8 cellular contexts compared by ENCODE assay signal in genomic region chr10:92241501-92241900, GRCh38. TPM values are rescaled to one million over a fixed set of nuclear protein-coding genes. Genes with fewer than 3 reads are reported as not detected.
DNase-seq lines count a peak whose midpoint lies in the region; ATAC-seq and TF ChIP-seq lines count a peak whose summit lies in the region.

No MANE protein-coding gene starts in this region.

- H4K20me1 ChIP-seq in neural progenitor cell (ENCODE audit: low read depth) = peaks cover 23% of the 10 kb centered on the region

- H3K36me3 ChIP-seq in BE2C = no peaks in the 10 kb centered on the region
- H3K36me3 ChIP-seq in MG63 = no peaks in the 10 kb centered on the region
- no peaks in the 10 kb centered on the region for H3K36me3 ChIP-seq in duodenal mucosa (ENCODE audit: control insufficient read depth in 1 of 2, insufficient read depth in 2 of 2, low read length in 2 of 2)
- no peaks in the 10 kb centered on the region for H3K36me3 ChIP-seq in neural progenitor cell

- H3K27ac ChIP-seq in duodenal mucosa (ENCODE audit: low read depth, low read length) (peak overlapping the region; percentile 69), neural progenitor cell (no peak overlapping the region)

- H3K9me3 ChIP-seq in BE2C = no peaks in the 10 kb centered on the region
- no peaks in the 10 kb centered on the region for H3K9me3 ChIP-seq in MG63
- H3K9me3 ChIP-seq in duodenal mucosa (ENCODE audit: control insufficient read depth in 1 of 2, low read length in 2 of 2) = no peaks in the 10 kb centered on the region
- H3K9me3 ChIP-seq in neural progenitor cell (ENCODE audit: low read depth) = no peaks in the 10 kb centered on the region

- H3K79me2 ChIP-seq in neural progenitor cell (ENCODE audit: low read depth) = no peaks in the 10 kb centered on the region

- no peaks in the 10 kb centered on the region for H3K9me3 Mint-ChIP-seq in neural progenitor cell

- ATAC-seq in GM19395 (IDR thresholded peaks at IDR 0.05; ENCODE audit: unreplicated experiment) (no peak), GM18867 (IDR thresholded peaks at IDR 0.05; ENCODE audit: unreplicated experiment) (no peak)

- H3K4me2 ChIP-seq in neural progenitor cell = peak overlapping the region; percentile 94

- H3K4me3 Mint-ChIP-seq in neural progenitor cell = peak overlapping the region; percentile 86

- peak overlapping the region; percentile 50 for H2AFZ ChIP-seq in neural progenitor cell (replicated peaks)

- H3F3A ChIP-seq in neural progenitor cell (ENCODE audit: low read depth) = peaks cover 24% of the 10 kb centered on the region

- H3K4me1 Mint-ChIP-seq in neural progenitor cell = peaks cover 26% of the 10 kb centered on the region

- H3K27ac Mint-ChIP-seq in neural progenitor cell = no peak overlapping the region

- H3K9ac ChIP-seq in duodenal mucosa (ENCODE audit: low read depth in 1 of 2, low read length in 2 of 2) (peak overlapping the region; percentile 33 to 84), neural progenitor cell (no peak overlapping the region)

- peak overlapping the region; percentile 94 for H3K4me3 ChIP-seq in BE2C (ENCODE audit: low read depth, low read length)
- H3K4me3 ChIP-seq in MG63 = peak overlapping the region; percentile 62; the same call in 1 of the 2 replicates
- peak overlapping the region; percentile 68 to 89 for H3K4me3 ChIP-seq in duodenal mucosa (ENCODE audit: low read depth in 1 of 2, low read length in 2 of 2)
- peak overlapping the region; percentile 67 for H3K4me3 ChIP-seq in neural progenitor cell

- H3K27me3 ChIP-seq in BE2C (no peaks in the 10 kb centered on the region), MG63 (no peaks in the 10 kb centered on the region), duodenal mucosa (ENCODE audit: control insufficient read depth in 1 of 2, insufficient read depth in 2 of 2, low read length in 2 of 2) (no peaks in the 10 kb centered on the region), neural progenitor cell (peaks cover 48% of the 10 kb centered on the region)

- TF ChIP-seq CTCF in BE2C (IDR thresholded peaks at IDR 0.05; ENCODE audit: low read depth, low read length) = no peak
- TF ChIP-seq CTCF in neural progenitor cell (IDR thresholded peaks at IDR 0.05) = no peak

- peaks cover 5% of the 10 kb centered on the region for H3K4me1 ChIP-seq in BE2C
- H3K4me1 ChIP-seq in duodenal mucosa (ENCODE audit: control insufficient read depth in 1 of 2, insufficient read depth in 2 of 2, low read length in 2 of 2) = peaks cover 16 to 26% of the 10 kb centered on the region in 2 donors
- peaks cover 16% of the 10 kb centered on the region for H3K4me1 ChIP-seq in neural progenitor cell

- peaks cover 26% of the 10 kb centered on the region for H3K27me3 Mint-ChIP-seq in neural progenitor cell (ENCODE audit: insufficient read depth, low read depth)

- H3K36me3 Mint-ChIP-seq in neural progenitor cell = no peaks in the 10 kb centered on the region

- DNase-seq in BE2C = no peak
- no peak for DNase-seq in MG63
- no peak for DNase-seq in neural progenitor cell (ENCODE audit: low spot score)
- DNase-seq in GDM1 (lab: John Stamatoyannopoulos, UW) = no peak
- no peak for DNase-seq in NCI-H2227 (lab: John Stamatoyannopoulos, UW; ENCODE audit: unreplicated experiment)

RNA-seq across cellular contexts. Expression of gene CPEB3, which starts 49.4 kb away (rescaled TPM):
- polyA plus RNA-seq in BE2C (2012; ENCODE audit: insufficient read depth, insufficient read length, low read depth) = 0.77 TPM
- 0.53 and 0.84 TPM in 2 replicates for total RNA-seq in MG63 (2014; rRNA removed; shearing (Covaris generic); ENCODE audit: low replicate concordance)
- total RNA-seq in neural progenitor cell (ENCODE audit: low replicate concordance) = 1.3 and 2.2 TPM in 2 replicates

RNA-seq across cellular contexts. Expression of gene MARCHF5, which starts 49.5 kb away (rescaled TPM):
- polyA plus RNA-seq in BE2C (2012; ENCODE audit: insufficient read depth, insufficient read length, low read depth) = 26.2 TPM
- 20.1 and 44.0 TPM in 2 replicates for total RNA-seq in MG63 (2014; rRNA removed; shearing (Covaris generic); ENCODE audit: low replicate concordance)
- total RNA-seq in neural progenitor cell (ENCODE audit: low replicate concordance) = 22.7 and 28.7 TPM in 2 replicates
